Comparison of ENCODE assay signal across 8 cellular contexts in genomic region chr4:81493895-81494490, GRCh38. TPM values are rescaled to one million over a fixed set of nuclear protein-coding genes. Genes with fewer than 3 reads are reported as not detected.
DNase-seq lines count a peak whose midpoint lies in the region; ATAC-seq and TF ChIP-seq lines count a peak whose summit lies in the region.

No MANE protein-coding gene starts in this region.

- H2AFZ ChIP-seq in DND-41 (ENCODE audit: low read depth, low read length) (peak overlapping the region; percentile 61; the same call in 1 of the 2 replicates), MM.1S (ENCODE audit: low read length) (no peak overlapping the region)

- no peaks in the 10 kb centered on the region for H3K9me2 ChIP-seq in MM.1S (replicated peaks; ENCODE audit: insufficient read depth, low read length)

- H3K79me2 ChIP-seq in DND-41 (ENCODE audit: insufficient read depth, low read length) (no peaks in the 10 kb centered on the region), MM.1S (ENCODE audit: low read length) (no peaks in the 10 kb centered on the region)

- H3F3A ChIP-seq in MM.1S (ENCODE audit: insufficient read depth, low read length): peaks cover 26% of the 10 kb centered on the region

- BruUV-seq in A673 (replicated peaks; lab: Mats Ljungman, UMichigan): no TSS peak

- no peaks in the 10 kb centered on the region for H3K27me3 ChIP-seq in DND-41 (ENCODE audit: insufficient read depth, low read length, poor library complexity)
- H3K27me3 ChIP-seq in MM.1S (replicated peaks; ENCODE audit: insufficient read depth, low read length): no peaks in the 10 kb centered on the region
- no peaks in the 10 kb centered on the region for H3K27me3 ChIP-seq in foreskin keratinocyte
- no peaks in the 10 kb centered on the region for H3K27me3 ChIP-seq in A673 (replicated peaks; ENCODE audit: insufficient read depth, low read depth, low read length, poor library complexity)

- ATAC-seq in DND-41 (ENCODE audit: insufficient read depth, low read depth) (peak; percentile 70), GM21515 (IDR thresholded peaks at IDR 0.05; ENCODE audit: unreplicated experiment) (peak; percentile 84), foreskin keratinocyte (peak; percentile 41)

- peak overlapping the region; percentile 6 to 49; a peak in 3 of 4 replicates for H3K4me3 ChIP-seq in DND-41 (ENCODE audit: low read depth in 1 of 2, low read length in 2 of 2)
- 0 out of 2 replicates have a peak overlapping the region, but pooled peaks have one; percentile 25 for H3K4me3 ChIP-seq in MM.1S (ENCODE audit: low read length)
- H3K4me3 ChIP-seq in A673 (ENCODE audit: low read depth, low read length, poor library complexity, severe bottlenecking): no peak overlapping the region

- DNase-seq in DND-41: no peak
- DNase-seq in MM.1S: peak; percentile 92
- no peak for DNase-seq in foreskin keratinocyte
- DNase-seq in activated gamma-delta T cell treated with Interleukin-2 at 50 U/mL for 16 hours: no peak
- no peak for DNase-seq in NCI-H1105 treated with DMSO at 0.1 percent for 48 hours (lab: John Stamatoyannopoulos, UW)
- no peak for DNase-seq in A673 (ENCODE audit: low spot score)
- DNase-seq in GM19238 (ENCODE audit: insufficient read length, low spot score): no peak

- H3K36me3 ChIP-seq in DND-41 (ENCODE audit: insufficient read depth, low read length) (no peaks in the 10 kb centered on the region), MM.1S (replicated peaks; ENCODE audit: insufficient read depth, low read length) (no peaks in the 10 kb centered on the region), A673 (ENCODE audit: insufficient read depth, low read length, poor library complexity, severe bottlenecking) (no peaks in the 10 kb centered on the region)

- TF ChIP-seq CTCF in DND-41 (IDR thresholded peaks at IDR 0.05; ENCODE audit: borderline replicate concordance, extremely low read depth, low read length, poor library complexity, severe bottlenecking) (no peak), MM.1S (IDR thresholded peaks at IDR 0.05; ENCODE audit: low read length) (no peak), foreskin keratinocyte (conservative IDR thresholded peaks at IDR 0.05) (no peak), A673 (conservative IDR thresholded peaks at IDR 0.05; ENCODE audit: low read depth, low read length) (no peak)

- POLR2A ChIA-PET in A673 (lab: Charles Lee; ENCODE audit: low non-redundant PET): no interaction called here

- peak overlapping the region; percentile 55 for H3K4me2 ChIP-seq in DND-41 (ENCODE audit: insufficient read depth, low read length)
- peak overlapping the region; percentile 69 for H3K4me2 ChIP-seq in MM.1S (ENCODE audit: low read depth, low read length)

- H4K20me1 ChIP-seq in DND-41 (ENCODE audit: insufficient read depth, low read length) (no peaks in the 10 kb centered on the region), MM.1S (ENCODE audit: insufficient read depth, low read length) (no peaks in the 10 kb centered on the region)

- CTCF ChIA-PET in A673 (lab: Charles Lee): no interaction called here

- H3K4me1 ChIP-seq in DND-41 (ENCODE audit: insufficient read depth, low read length) (peaks cover 26% of the 10 kb centered on the region), MM.1S (ENCODE audit: low read length) (peaks cover 33% of the 10 kb centered on the region), foreskin keratinocyte (no peaks in the 10 kb centered on the region), A673 (ENCODE audit: insufficient read depth, low read length, poor library complexity, severe bottlenecking) (no peaks in the 10 kb centered on the region)

- H3K27ac ChIP-seq in DND-41 (ENCODE audit: low read length) (peak overlapping the region; percentile 66), MM.1S (ENCODE audit: low read length) (peak overlapping the region; percentile 68; the same call in 1 of the 2 replicates), foreskin keratinocyte (peak overlapping the region; percentile 68), A673 (ENCODE audit: low read depth, low read length, poor library complexity, severe bottlenecking) (no peak overlapping the region)

- H3K9ac ChIP-seq in DND-41 (ENCODE audit: low read depth, low read length) (peak overlapping the region; percentile 41), MM.1S (ENCODE audit: low read length) (peak overlapping the region; percentile 43; the same call in 1 of the 2 replicates)

- intact Hi-C loops in A673 (cut with micrococcal nuclease; ENCODE audit: unreplicated experiment): no loop called here

- H3K9me3 ChIP-seq in DND-41 (ENCODE audit: insufficient read depth, low read length, severe bottlenecking): peaks cover 5% of the 10 kb centered on the region
- no peaks in the 10 kb centered on the region for H3K9me3 ChIP-seq in MM.1S (replicated peaks; ENCODE audit: insufficient read depth, low read length)
- H3K9me3 ChIP-seq in A673 (ENCODE audit: low read depth, low read length, poor library complexity, severe bottlenecking): no peaks in the 10 kb centered on the region

RNA-seq across cellular contexts. Expression of gene RASGEF1B, which starts 22.3 kb away (rescaled TPM):
- total RNA-seq in foreskin keratinocyte (0.56 and 0.65 TPM in 2 replicates), A673 (2021) (6.4 and 8.1 TPM in 2 replicates)
- polyA plus RNA-seq in foreskin keratinocyte: 0.10 and 0.26 TPM in 2 replicates
